Comparison of ENCODE assay signal across 23 cellular contexts in the genomic region with DNA sequence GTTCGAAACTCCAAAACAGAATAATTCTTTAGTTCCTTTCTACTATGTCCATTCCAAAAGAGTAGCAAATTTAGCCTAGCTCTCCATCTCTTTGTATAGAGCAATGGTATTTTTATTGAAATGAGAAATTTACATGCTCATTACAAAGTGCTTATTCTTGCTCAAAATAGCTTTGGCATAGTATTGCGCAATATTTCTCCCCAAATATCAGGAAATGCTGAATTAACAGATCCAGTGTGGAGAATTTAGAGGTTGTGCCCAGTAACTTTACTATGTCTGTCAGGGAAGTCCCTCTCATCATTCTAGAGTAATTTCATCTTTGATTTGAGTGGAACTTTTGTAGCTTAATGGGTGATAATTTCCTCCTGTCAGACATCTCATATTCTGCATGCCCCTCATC.
DNase-seq lines count a peak whose midpoint lies in the region; ATAC-seq, FAIRE-seq and TF ChIP-seq lines count a peak whose summit lies in the region.
"Had no signal": no experiment of that assay in that cellular context is flagged by ENCODE, and none has a peak within 500 bp of the region (broad histone marks: within the 10 kb centered on the region; RNA-seq: fewer than 3 reads in every experiment).

No MANE protein-coding gene starts in this region.

- no peak overlapping the region for H3K14ac ChIP-seq in H1 (ENCODE audit: insufficient read length)

- H2BK5ac ChIP-seq in H1 (ENCODE audit: low read depth, low read length): no peak overlapping the region

- H3F3A ChIP-seq in GM23338 (replicated peaks; ENCODE audit: low read depth): no peaks in the 10 kb centered on the region

- no peak overlapping the region for H4K5ac ChIP-seq in H1 (ENCODE audit: insufficient read length, low read depth, low read length)

- no peak overlapping the region for H3K23ac ChIP-seq in H1 (ENCODE audit: insufficient read length)

- no peak overlapping the region for H2BK12ac ChIP-seq in H1 (ENCODE audit: low read depth, low read length)

- TF ChIP-seq POLR2A in A549 (IDR thresholded peaks at IDR 0.05; ENCODE audit: low read length): no peak
- no peak for TF ChIP-seq POLR2A in H1 (IDR thresholded peaks at IDR 0.05; ENCODE audit: control extremely low read depth in 1 of 2, low read depth in 2 of 2, low read length in 2 of 2)

- H3K36me3 ChIP-seq in GM23338 (ENCODE audit: insufficient read depth): no peaks in the 10 kb centered on the region
- no peaks in the 10 kb centered on the region for H3K36me3 ChIP-seq in SK-N-MC (ENCODE audit: insufficient read depth, low read length)
- no peaks in the 10 kb centered on the region for H3K36me3 ChIP-seq in H1 (ENCODE audit: control insufficient read depth in 2 of 4, insufficient read depth in 4 of 4, low read length in 3 of 4)
- H3K36me3 ChIP-seq: BLaER1, HAP-1 had no signal

- no peaks in the 10 kb centered on the region for H3K79me2 ChIP-seq in GM23338 (replicated peaks; ENCODE audit: insufficient read depth)
- no peaks in the 10 kb centered on the region for H3K79me2 ChIP-seq in H1 (ENCODE audit: control insufficient read depth in 1 of 2, insufficient read depth in 2 of 2, low read length in 2 of 2)

- H3K27me3 ChIP-seq in GM23338 (ENCODE audit: insufficient read depth) (no peaks in the 10 kb centered on the region), H1 (replicated peaks in 1 of 4; ENCODE audit: control insufficient read depth in 3 of 4, extremely low read depth in 1 of 4, insufficient read depth in 3 of 4, low read length in 3 of 4) (peaks cover 0 to 2% (median 0%) of the 10 kb centered on the region in 4 experiments; a peak in 1 of 7 replicates)
- H3K27me3 ChIP-seq: BLaER1 had no signal

- H2BK15ac ChIP-seq in H1 (ENCODE audit: low read length): no peak overlapping the region

- no peaks in the 10 kb centered on the region for H3K23me2 ChIP-seq in H1 (ENCODE audit: low read depth, low read length)

- no peak overlapping the region for H3K4me2 ChIP-seq in A549
- 0 out of 2 replicates have a peak overlapping the region, but pooled peaks have one; percentile 28 for H3K4me2 ChIP-seq in GM23338
- no peak overlapping the region for H3K4me2 ChIP-seq in H1 (ENCODE audit: insufficient read depth in 1 of 2, low read depth in 2 of 2, low read length in 2 of 2)
- H3K4me2 ChIP-seq: BLaER1 had no signal

- no peak for TF ChIP-seq CTCF in A549 (IDR thresholded peaks at IDR 0.05)
- no peak for TF ChIP-seq CTCF in GM23338 (conservative IDR thresholded peaks at IDR 0.05; ENCODE audit: low read depth in 2 of 2)
- TF ChIP-seq CTCF in H1 (IDR thresholded peaks at IDR 0.05; ENCODE audit: control extremely low read depth in 1 of 3, insufficient read depth in 1 of 3, low read depth in 1 of 3, low read length in 3 of 3): no peak

- H3K4me3 ChIP-seq in A549 (no peak overlapping the region), GM23338 (no peak overlapping the region), SK-N-MC (no peak overlapping the region), H1 (ENCODE audit: extremely low read depth in 1 of 4, insufficient read depth in 2 of 4, low read depth in 3 of 4, low read length in 4 of 4) (no peak overlapping the region)
- H3K4me3 ChIP-seq: BLaER1, GM23248, HAP-1 had no signal

- TF ChIP-seq RAD21 in A549 (conservative IDR thresholded peaks at IDR 0.05 in 1 of 2, IDR thresholded peaks at IDR 0.05 in 1 of 2) (no peak), H1 (IDR thresholded peaks at IDR 0.05 in 1 of 2, conservative IDR thresholded peaks at IDR 0.05 in 1 of 2; ENCODE audit: low read depth in 2 of 2, low read length in 2 of 2) (no peak)

- no peak overlapping the region for H2BK20ac ChIP-seq in H1 (ENCODE audit: low read length)

- peaks cover 13% of the 10 kb centered on the region; the same call in 2 of the 3 replicates for H3K4me1 Mint-ChIP-seq in GM23338
- H3K4me1 Mint-ChIP-seq: B cell; CD4-positive, CD25-positive, alpha-beta regulatory T cell had no signal

- CTCF ChIA-PET in A549 (lab: Yijun Ruan, JAX) (no interaction called here), H1 (lab: Charles Lee; ENCODE audit: partially characterized antibody) (interaction anchor here (0.6 to 1.1 kb wide), 2 partner anchors 137 to 1972 kb away, joined by 3 read pairs; no protein-coding TSS in a partner anchor)

- H3K9me3 Mint-ChIP-seq in GM23338: peaks cover 8% of the 10 kb centered on the region; the same call in 2 of the 3 replicates

- POLR2A ChIA-PET in A549 (lab: Yijun Ruan, JAX): no interaction called here
- POLR2A ChIA-PET in H1 (lab: Charles Lee; ENCODE audit: partially characterized antibody): no interaction called here

- no peak overlapping the region for H3K27ac ChIP-seq in A549
- no peak overlapping the region for H3K27ac ChIP-seq in GM23338 (ENCODE audit: low read depth)
- H3K27ac ChIP-seq in SK-N-MC: no peak overlapping the region; the same call in 1 of the 2 replicates
- H3K27ac ChIP-seq in H1 (ENCODE audit: low read depth, low read length): no peak overlapping the region
- H3K27ac ChIP-seq: BLaER1, C4-2B, GM23248 had no signal

- TF ChIP-seq EP300 in A549 (IDR thresholded peaks at IDR 0.05) (no peak), H1 (IDR thresholded peaks at IDR 0.05; ENCODE audit: borderline replicate concordance in 1 of 2, low read depth in 2 of 2, low read length in 2 of 2) (no peak)

- no peaks in the 10 kb centered on the region for H3K4me1 ChIP-seq in A549
- peaks cover 11% of the 10 kb centered on the region; the same call in 1 of the 2 replicates for H3K4me1 ChIP-seq in GM23338 (ENCODE audit: insufficient read depth)
- peaks cover 0 to 6% (median 1%) of the 10 kb centered on the region in 4 experiments; a peak in 3 of 7 replicates for H3K4me1 ChIP-seq in H1 (replicated peaks in 1 of 4; ENCODE audit: control insufficient read depth in 3 of 4, insufficient read depth in 4 of 4, low read length in 3 of 4)
- H3K4me1 ChIP-seq: BLaER1, Caco-2, HAP-1 had no signal

- no peaks in the 10 kb centered on the region for H3K9me2 ChIP-seq in GM23338 (ENCODE audit: insufficient read depth)

- H3K4me3 Mint-ChIP-seq in GM23338: no peak overlapping the region
- H3K4me3 Mint-ChIP-seq: B cell; CD4-positive, CD25-positive, alpha-beta regulatory T cell; CD8-positive, alpha-beta T cell; HFFc6 had no signal

- FAIRE-seq in A549 (lab: Jason Lieb, UNC): no peak
- no peak for FAIRE-seq in H1 (lab: Jason Lieb, UNC)
- FAIRE-seq: G401.6, GM12892, GM19239, H54 had no signal

- no peak overlapping the region for H2BK120ac ChIP-seq in H1 (replicated peaks; ENCODE audit: low read depth, low read length)

- H2AFZ ChIP-seq in GM23338 (no peak overlapping the region), H1 (ENCODE audit: low read length) (no peak overlapping the region)
- H2AFZ ChIP-seq: GM23248 had no signal

- H3K18ac ChIP-seq in H1 (ENCODE audit: extremely low read depth, low read length): no peak overlapping the region

- no peaks in the 10 kb centered on the region; the same call in 1 of the 2 replicates for H3K79me1 ChIP-seq in H1 (ENCODE audit: low read depth, low read length)

- WGBS in A549 (ENCODE audit: missing lambda C conversion rate): 7% methylated on average over 2 of the region's 2 CpGs
- 93% methylated on average over 2 of the region's 2 CpGs; no CpG with 5 or more reads in 1 of the 2 experiments for WGBS in H1 (ENCODE audit: extremely low coverage in 1 of 2, insufficient coverage in 1 of 2, insufficient read length in 1 of 2, insufficient replicate concordance in 2 of 2, low coverage in 1 of 2, low lambda C conversion rate in 2 of 2, missing lambda C conversion rate in 1 of 2), 2 experiments

- H4K8ac ChIP-seq in H1 (ENCODE audit: extremely low read depth, insufficient read depth, low read length): no peak overlapping the region

- H3K9ac ChIP-seq in SK-N-MC (ENCODE audit: insufficient read length) (no peak overlapping the region), H1 (replicated peaks in 1 of 4; ENCODE audit: extremely low read depth in 1 of 4, low read depth in 3 of 4, low read length in 3 of 4) (no peak overlapping the region)
- H3K9ac ChIP-seq: BLaER1, GM23248 had no signal

- H3K9me3 ChIP-seq in A549 (no peaks in the 10 kb centered on the region), SK-N-MC (ENCODE audit: low read depth, low read length) (no peaks in the 10 kb centered on the region), H1 (ENCODE audit: insufficient read depth in 2 of 2, low read depth in 1 of 2, low read length in 1 of 2) (no peaks in the 10 kb centered on the region)
- H3K9me3 ChIP-seq: BLaER1, Caco-2, HAP-1 had no signal

- H4K20me1 ChIP-seq in GM23338 (replicated peaks; ENCODE audit: insufficient read depth) (no peaks in the 10 kb centered on the region), H1 (replicated peaks in 1 of 2; ENCODE audit: control insufficient read depth in 1 of 2, insufficient read depth in 2 of 2, low read length in 2 of 2) (no peaks in the 10 kb centered on the region)
- H4K20me1 ChIP-seq: BLaER1 had no signal

- no peak overlapping the region for H4K91ac ChIP-seq in H1 (replicated peaks; ENCODE audit: insufficient read length, low read length)

- no peak overlapping the region for H3K56ac ChIP-seq in H1 (replicated peaks; ENCODE audit: insufficient read length, low read depth, low read length)

- peaks cover 8% of the 10 kb centered on the region for H3K36me3 Mint-ChIP-seq in GM23338 (ENCODE audit: low read depth)
- H3K36me3 Mint-ChIP-seq: CD4-positive, CD25-positive, alpha-beta regulatory T cell; CD8-positive, alpha-beta T cell had no signal

- H3K27me3 Mint-ChIP-seq in GM23338 (ENCODE audit: insufficient read depth, low read depth, poor library complexity): no peaks in the 10 kb centered on the region
- H3K27me3 Mint-ChIP-seq: B cell; CD4-positive, CD25-positive, alpha-beta regulatory T cell had no signal

- ATAC-seq in A549: no peak
- ATAC-seq in GM23338: no peak
- ATAC-seq: CD8-positive, alpha-beta T cell had no signal

- DNase-seq in A549 (ENCODE audit: low read depth in 1 of 2, low spot score in 1 of 2) (no peak), GM23338 (ENCODE audit: low spot score) (no peak), SK-N-MC (ENCODE audit: low read depth, low spot score) (peak; percentile 68), H1 (ENCODE audit: low read depth in 1 of 2, low spot score in 2 of 2) (no peak), NCI-H82 treated with DMSO at 0.1 percent for 48 hours (lab: John Stamatoyannopoulos, UW; ENCODE audit: unreplicated experiment) (no peak), globus pallidus (ENCODE audit: low spot score) (no peak), NCI-H1436 treated with DMSO at 0.1 percent for 48 hours (lab: John Stamatoyannopoulos, UW) (no peak)
- DNase-seq: 8988T; Caco-2; CD4-positive, CD25-positive, alpha-beta regulatory T cell; CD8-positive, alpha-beta T cell; DMS153; DND-41; GM23248; HFFc6 had no signal

- H3K4ac ChIP-seq in H1 (replicated peaks; ENCODE audit: insufficient read length, low read depth, low read length): no peak overlapping the region

- H2AK5ac ChIP-seq in H1 (ENCODE audit: low read depth, low read length): no peak overlapping the region

- H3K27ac Mint-ChIP-seq in GM23338: no peak overlapping the region
- H3K27ac Mint-ChIP-seq: B cell; CD4-positive, CD25-positive, alpha-beta regulatory T cell; CD8-positive, alpha-beta T cell; HFFc6 had no signal

TF ChIP-seq in GM23338, 12 proteins besides CTCF, POLR2A, EP300 and RAD21 (continues in another document):
- TF ChIP-seq ZNF331 (CRISPR knock-in tag; IDR thresholded peaks at IDR 0.05; ENCODE audit: low read depth) (no peak), CREB1 (CRISPR knock-in tag; IDR thresholded peaks at IDR 0.05; ENCODE audit: low read depth) (no peak)

TF ChIP-seq in H1, 55 proteins besides CTCF, POLR2A, EP300 and RAD21:
- no peak for TF ChIP-seq SUZ12 (IDR thresholded peaks at IDR 0.05; ENCODE audit: low read length)
- peak; percentile 99 for TF ChIP-seq CEBPB (IDR thresholded peaks at IDR 0.05; ENCODE audit: low read depth, low read length)
